8 cellular contexts compared by ENCODE assay signal in the genomic region with DNA sequence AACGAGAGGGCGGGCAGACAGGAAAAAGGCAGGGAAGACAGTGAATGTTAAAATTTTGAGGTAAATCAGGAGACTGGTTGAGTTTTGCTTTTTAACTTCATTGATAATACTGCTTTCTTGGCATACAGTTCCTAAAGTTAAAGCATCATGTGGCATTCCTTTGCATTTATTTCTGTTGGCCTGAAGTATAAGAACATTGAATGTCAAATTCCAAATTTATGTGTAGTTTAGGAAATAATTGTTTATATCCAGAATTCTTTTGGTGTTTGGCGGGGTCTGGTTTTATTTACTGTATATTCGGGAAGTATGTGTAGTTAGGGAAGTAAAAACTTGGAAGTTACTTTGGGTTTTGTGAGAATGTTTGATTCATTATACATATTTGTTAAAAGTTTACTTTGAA.
DNase-seq lines count a peak whose midpoint lies in the region; ATAC-seq and TF ChIP-seq lines count a peak whose summit lies in the region.

No MANE protein-coding gene starts in this region.

- no peaks in the 10 kb centered on the region for H3K27me3 Mint-ChIP-seq in progenitor cell of endocrine pancreas

- no peaks in the 10 kb centered on the region for H3K9me3 Mint-ChIP-seq in progenitor cell of endocrine pancreas (ENCODE audit: low read depth)

- peak overlapping the region; percentile 98 for H3K27ac Mint-ChIP-seq in progenitor cell of endocrine pancreas

- H3K36me3 ChIP-seq in DND-41 (ENCODE audit: insufficient read depth, low read length) (peaks cover 32% of the 10 kb centered on the region), SJSA1 (peaks cover 44% of the 10 kb centered on the region), fibroblast of lung (ENCODE audit: control insufficient read depth, insufficient read depth, low read length) (no peaks in the 10 kb centered on the region)

- H3K27ac ChIP-seq in DND-41 (ENCODE audit: low read length) (peak overlapping the region; percentile 93), SJSA1 (peak overlapping the region; percentile 72), fibroblast of lung (ENCODE audit: insufficient read depth, low read length) (peak overlapping the region; percentile 83)

- H3K4me3 ChIP-seq in DND-41 (ENCODE audit: low read depth in 1 of 2, low read length in 2 of 2) (peak overlapping the region; percentile 66 to 74), SJSA1 (peak overlapping the region; percentile 100), fibroblast of lung (replicated peaks in 1 of 4; ENCODE audit: control extremely low read depth in 1 of 4, insufficient read depth in 1 of 4, low read depth in 3 of 4, low read length in 4 of 4) (peak overlapping the region; percentile 77 to 96 (median 84))

- H4K20me1 ChIP-seq in DND-41 (ENCODE audit: insufficient read depth, low read length): peaks cover 49% of the 10 kb centered on the region
- H4K20me1 ChIP-seq in fibroblast of lung (ENCODE audit: control insufficient read depth, extremely low read depth, insufficient read depth, low read length): peaks cover 20% of the 10 kb centered on the region

- H3K79me2 ChIP-seq in DND-41 (ENCODE audit: insufficient read depth, low read length): peaks cover 56% of the 10 kb centered on the region
- peaks cover 56% of the 10 kb centered on the region for H3K79me2 ChIP-seq in fibroblast of lung (ENCODE audit: control insufficient read depth, insufficient read depth, low read length)

- H3K36me3 Mint-ChIP-seq in progenitor cell of endocrine pancreas (ENCODE audit: insufficient read depth): no peaks in the 10 kb centered on the region

- H3K4me1 ChIP-seq in DND-41 (ENCODE audit: insufficient read depth, low read length): peaks cover 42% of the 10 kb centered on the region
- peaks cover 21% of the 10 kb centered on the region for H3K4me1 ChIP-seq in SJSA1 (replicated peaks)
- no peaks in the 10 kb centered on the region for H3K4me1 ChIP-seq in fibroblast of lung (ENCODE audit: control insufficient read depth, extremely low read depth, insufficient read depth, low read length)

- ATAC-seq in DND-41 (ENCODE audit: insufficient read depth, low read depth) (no peak), GM18861 (IDR thresholded peaks at IDR 0.05; ENCODE audit: unreplicated experiment) (no peak), GM19455 (IDR thresholded peaks at IDR 0.05; ENCODE audit: unreplicated experiment) (no peak), HG03378 (IDR thresholded peaks at IDR 0.05; ENCODE audit: unreplicated experiment) (no peak)

- H3K9me3 ChIP-seq in DND-41 (ENCODE audit: insufficient read depth, low read length, severe bottlenecking) (no peaks in the 10 kb centered on the region), SJSA1 (replicated peaks) (peaks cover 3% of the 10 kb centered on the region; the same call in 1 of the 2 replicates), fibroblast of lung (ENCODE audit: control insufficient read depth, insufficient read depth, low read depth, low read length) (no peaks in the 10 kb centered on the region)

- H3K4me3 Mint-ChIP-seq in progenitor cell of endocrine pancreas (ENCODE audit: low read depth): peak overlapping the region; percentile 95

- H3K9ac ChIP-seq in DND-41 (ENCODE audit: low read depth, low read length) (peak overlapping the region; percentile 80), fibroblast of lung (ENCODE audit: insufficient read depth, low read length) (peak overlapping the region; percentile 72)

- DNase-seq in DND-41 (no peak), SJSA1 (ENCODE audit: low read depth in 1 of 2, low spot score in 2 of 2) (no peak), fibroblast of lung (ENCODE audit: low read depth in 2 of 2) (no peak), progenitor cell of endocrine pancreas (ENCODE audit: low spot score, unreplicated experiment) (no peak)
- DNase-seq in activated CD8-positive, alpha-beta memory T cell treated with anti-CD3 and anti-CD28 coated beads for 24 hours: no peak

- peaks cover 26% of the 10 kb centered on the region for H3K4me1 Mint-ChIP-seq in progenitor cell of endocrine pancreas (ENCODE audit: low read depth)

- H3K4me2 ChIP-seq in DND-41 (ENCODE audit: insufficient read depth, low read length) (peak overlapping the region; percentile 81), fibroblast of lung (ENCODE audit: extremely low read depth, insufficient read depth, low read length) (peak overlapping the region; percentile 88)

- H2AFZ ChIP-seq in DND-41 (ENCODE audit: low read depth, low read length): peak overlapping the region; percentile 59; the same call in 1 of the 2 replicates
- H2AFZ ChIP-seq in fibroblast of lung (ENCODE audit: low read length): no peak overlapping the region

- H3K27me3 ChIP-seq in DND-41 (ENCODE audit: insufficient read depth, low read length, poor library complexity) (no peaks in the 10 kb centered on the region), SJSA1 (replicated peaks) (no peaks in the 10 kb centered on the region), fibroblast of lung (ENCODE audit: control insufficient read depth, insufficient read depth, low read length) (no peaks in the 10 kb centered on the region)

- no peak for TF ChIP-seq CTCF in DND-41 (IDR thresholded peaks at IDR 0.05; ENCODE audit: borderline replicate concordance, extremely low read depth, low read length, poor library complexity, severe bottlenecking)
- no peak for TF ChIP-seq CTCF in fibroblast of lung (conservative IDR thresholded peaks at IDR 0.05 in 1 of 2, IDR thresholded peaks at IDR 0.05 in 1 of 2; ENCODE audit: low read depth in 1 of 2, low read length in 2 of 2)
- TF ChIP-seq CTCF in progenitor cell of endocrine pancreas (IDR thresholded peaks at IDR 0.05; ENCODE audit: unreplicated experiment): no peak
